ENCODE assay signal across 30 cellular contexts in the genomic region with DNA sequence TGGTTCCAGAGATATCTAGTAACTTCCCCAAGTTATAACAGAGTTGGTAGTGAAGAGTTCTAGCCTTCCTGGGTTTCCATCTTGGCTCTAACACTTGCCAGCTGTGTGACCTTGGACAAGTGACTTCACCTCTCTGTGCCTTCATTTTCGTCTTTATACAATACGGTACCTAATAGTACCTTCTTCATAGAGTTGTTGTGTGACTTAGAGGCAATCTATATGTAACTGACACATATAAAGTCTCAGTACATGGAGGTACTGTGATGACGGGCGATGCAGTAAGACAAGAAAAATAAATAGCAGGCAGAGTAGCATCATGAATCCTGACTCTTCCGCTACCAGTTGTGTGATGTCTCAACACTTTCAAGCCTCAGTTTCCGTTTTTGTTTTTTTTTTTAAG. TPM values are rescaled to one million over a fixed set of nuclear protein-coding genes. Genes with fewer than 3 reads are reported as not detected.
"Had no signal": no experiment of that assay in that cellular context is flagged by ENCODE, and none has a peak within 500 bp of the region (broad histone marks: within the 10 kb centered on the region; RNA-seq: fewer than 3 reads in every experiment).

No MANE protein-coding gene starts in this region.

- ATAC-seq: left colon; left lung; lower lobe of right lung; naive thymus-derived CD8-positive, alpha-beta T cell; pancreas; right cardiac atrium; stimulated activated memory B cell treated with anti-CD40 and anti-IgM and Interleukin-4, amounts not matched to agents 10 μg/mL and 1 μg/mL and 100 μg/mL, for 72 hours; stimulated activated naive CD8-positive, alpha-beta T cell treated with anti-CD3 and anti-CD28 coated beads, Interleukin-15, amount 100 ng/mL, for 72 hours had no signal

- H3K4me3 ChIP-seq: left lung, lower lobe of right lung, pancreas, prostate gland, sigmoid colon, spleen, tibial nerve, uterus had no signal

- H3K27me3 Mint-ChIP-seq: naive thymus-derived CD8-positive, alpha-beta T cell; stimulated activated memory B cell treated with anti-CD40 and anti-IgM and Interleukin-4, amounts not matched to agents 10 μg/mL and 1 μg/mL and 100 μg/mL, for 72 hours; stimulated activated naive CD8-positive, alpha-beta T cell treated with anti-CD3 and anti-CD28 coated beads, Interleukin-15, amount 100 ng/mL, for 72 hours; type B pancreatic cell had no signal

- FAIRE-seq: islet of Langerhans, kidney, pancreas, small intestine had no signal

- H3K27me3 ChIP-seq: left lung, pancreas, sigmoid colon, spleen, tibial nerve, uterus had no signal

- H3K4me1 ChIP-seq: left lung, lower lobe of right lung, pancreas, prostate gland, sigmoid colon, spleen, tibial nerve, uterus had no signal

- DNase-seq: hypothalamus; immature natural killer cell; kidney; left colon; left lung; lower lobe of right lung; mammary epithelial cell; mesenchymal stem cell; naive thymus-derived CD8-positive, alpha-beta T cell; nucleus accumbens; pancreas; retina; right cardiac atrium; sigmoid colon; small intestine; spleen; stimulated activated CD4-positive, alpha-beta T cell treated with anti-CD3 and anti-CD28 coated beads, Interleukin-4, amount 100 ng/mL, for 4 hours; stimulated activated CD8-positive, alpha-beta memory T cell treated with anti-CD3 and anti-CD28 coated beads, Interleukin-4, amount 100 ng/mL, for 48 hours; stimulated activated naive CD4-positive, alpha-beta T cell treated with Interleukin-2 at 50 U/mL for 16 hours; stimulated activated naive CD8-positive, alpha-beta T cell treated with anti-CD3 and anti-CD28 coated beads, Interleukin-15, amount 100 ng/mL, for 72 hours; substantia nigra; uterus had no signal

- H3K36me3 ChIP-seq: prostate gland, uterus had no signal

- H3K27ac Mint-ChIP-seq: naive thymus-derived CD8-positive, alpha-beta T cell; nephron; stimulated activated memory B cell treated with anti-CD40 and anti-IgM and Interleukin-4, amounts not matched to agents 10 μg/mL and 1 μg/mL and 100 μg/mL, for 72 hours; type B pancreatic cell had no signal

- H3K4me1 Mint-ChIP-seq: immature natural killer cell; nephron; neural crest cell; stimulated activated memory B cell treated with anti-CD40 and anti-IgM and Interleukin-4, amounts not matched to agents 10 μg/mL and 1 μg/mL and 100 μg/mL, for 72 hours; stimulated activated naive CD8-positive, alpha-beta T cell treated with anti-CD3 and anti-CD28 coated beads, Interleukin-15, amount 100 ng/mL, for 72 hours had no signal

- H3K9me3 Mint-ChIP-seq: immature natural killer cell; naive thymus-derived CD8-positive, alpha-beta T cell; nephron; neural crest cell; stimulated activated memory B cell treated with anti-CD40 and anti-IgM and Interleukin-4, amounts not matched to agents 10 μg/mL and 1 μg/mL and 100 μg/mL, for 72 hours; stimulated activated naive CD8-positive, alpha-beta T cell treated with anti-CD3 and anti-CD28 coated beads, Interleukin-15, amount 100 ng/mL, for 72 hours; type B pancreatic cell had no signal

- H3K4me3 Mint-ChIP-seq: immature natural killer cell; naive thymus-derived CD8-positive, alpha-beta T cell; nephron; neural crest cell; stimulated activated memory B cell treated with anti-CD40 and anti-IgM and Interleukin-4, amounts not matched to agents 10 μg/mL and 1 μg/mL and 100 μg/mL, for 72 hours; stimulated activated naive CD8-positive, alpha-beta T cell treated with anti-CD3 and anti-CD28 coated beads, Interleukin-15, amount 100 ng/mL, for 72 hours; type B pancreatic cell had no signal

- H3K27ac ChIP-seq: left lung, lower lobe of right lung, pancreas, prostate gland, sigmoid colon, spleen, tibial nerve, uterus had no signal

- H3K9me3 ChIP-seq: left lung, lower lobe of right lung, pancreas, prostate gland, sigmoid colon, uterus had no signal

RNA-seq across cellular contexts. Expression of gene ZNF296, which starts 45.5 kb away (rescaled TPM):
- total RNA-seq: osteoblast had no signal
